8 cellular contexts compared by ENCODE assay signal in genomic region chr14:73269729-73270651, GRCh38. TPM values are rescaled to one million over a fixed set of nuclear protein-coding genes. Genes with fewer than 3 reads are reported as not detected.
DNase-seq lines count a peak whose midpoint lies in the region; ATAC-seq and TF ChIP-seq lines count a peak whose summit lies in the region.

No MANE protein-coding gene starts in this region.

- POLR2A ChIA-PET in CD8-positive, alpha-beta T cell (lab: Charles Lee) = no interaction called here

- DNase-seq in CD8-positive, alpha-beta T cell = no peak
- DNase-seq in M059J (ENCODE audit: low read depth) = peak; percentile 43
- peak; percentile 38 for DNase-seq in endothelial cell (ENCODE audit: low spot score)
- no peak for DNase-seq in NCI-H1417 (lab: John Stamatoyannopoulos, UW)
- no peak for DNase-seq in NCI-H1436 (lab: John Stamatoyannopoulos, UW)
- DNase-seq in HAP-1 (ENCODE audit: low spot score in 2 of 2) = no peak

- peaks cover 8% of the 10 kb centered on the region for H3K4me1 ChIP-seq in CD8-positive, alpha-beta T cell (ENCODE audit: insufficient read depth, low read length)
- H3K4me1 ChIP-seq in muscle layer of duodenum (ENCODE audit: control insufficient read depth in 1 of 2, insufficient read depth in 2 of 2, low read length in 2 of 2) (peaks cover 0 to 6% of the 10 kb centered on the region in 2 donors), HAP-1 (no peaks in the 10 kb centered on the region)

- TF ChIP-seq CTCF in CD8-positive, alpha-beta T cell (IDR thresholded peaks at IDR 0.05) = no peak
- TF ChIP-seq CTCF in endothelial cell (IDR thresholded peaks at IDR 0.05; ENCODE audit: unreplicated experiment) = no peak

- no peak overlapping the region for H3K27ac Mint-ChIP-seq in CD8-positive, alpha-beta T cell
- H3K27ac Mint-ChIP-seq in endothelial cell (ENCODE audit: unreplicated experiment) = peak overlapping the region; percentile 70

- peaks cover 10% of the 10 kb centered on the region for H3K36me3 Mint-ChIP-seq in CD8-positive, alpha-beta T cell
- H3K36me3 Mint-ChIP-seq in endothelial cell (ENCODE audit: low read depth, unreplicated experiment) = peaks cover 44% of the 10 kb centered on the region

- peak overlapping the region; percentile 25 for H3K4me3 ChIP-seq in CD8-positive, alpha-beta T cell (ENCODE audit: low read depth, low read length)
- peak overlapping the region; percentile 23 to 63 for H3K4me3 ChIP-seq in muscle layer of duodenum (ENCODE audit: low read depth in 1 of 2, low read length in 2 of 2)
- H3K4me3 ChIP-seq in HAP-1 = no peak overlapping the region

- H3K27me3 ChIP-seq in CD8-positive, alpha-beta T cell (ENCODE audit: insufficient read depth, low read length) = no peaks in the 10 kb centered on the region
- H3K27me3 ChIP-seq in muscle layer of duodenum (ENCODE audit: low read depth, low read length) (no peaks in the 10 kb centered on the region), HAP-1 (ENCODE audit: low read depth) (no peaks in the 10 kb centered on the region)

- CTCF ChIA-PET in CD8-positive, alpha-beta T cell (lab: Charles Lee) = no interaction called here

- no peaks in the 10 kb centered on the region for H3K9me3 ChIP-seq in CD8-positive, alpha-beta T cell (ENCODE audit: low read length)
- H3K9me3 ChIP-seq in muscle layer of duodenum (ENCODE audit: control insufficient read depth in 1 of 2, low read length in 2 of 2) = no peaks in the 10 kb centered on the region
- no peaks in the 10 kb centered on the region for H3K9me3 ChIP-seq in HAP-1

- H3K4me1 Mint-ChIP-seq in CD8-positive, alpha-beta T cell (ENCODE audit: low read depth) = peaks cover 16% of the 10 kb centered on the region
- H3K4me1 Mint-ChIP-seq in endothelial cell (ENCODE audit: unreplicated experiment) = peaks cover 25% of the 10 kb centered on the region

- H3K27me3 Mint-ChIP-seq in CD8-positive, alpha-beta T cell (ENCODE audit: low read depth) = peaks cover 17% of the 10 kb centered on the region
- H3K27me3 Mint-ChIP-seq in endothelial cell (ENCODE audit: unreplicated experiment) = peaks cover 30% of the 10 kb centered on the region

- no peak overlapping the region for H3K27ac ChIP-seq in CD8-positive, alpha-beta T cell (ENCODE audit: low read depth, low read length)
- H3K27ac ChIP-seq in muscle layer of duodenum (ENCODE audit: low read length) = no peak overlapping the region

- intact Hi-C loops in CD8-positive, alpha-beta T cell (cut with DNase I, micrococcal nuclease) = no loop called here

- peak overlapping the region; percentile 56 for H3K4me3 Mint-ChIP-seq in CD8-positive, alpha-beta T cell
- peak overlapping the region; percentile 59 for H3K4me3 Mint-ChIP-seq in endothelial cell (ENCODE audit: unreplicated experiment)

- ATAC-seq in CD8-positive, alpha-beta T cell = no peak
- peak; percentile 70 for ATAC-seq in GM19351 (IDR thresholded peaks at IDR 0.05; ENCODE audit: unreplicated experiment)

- in situ Hi-C loops in HAP-1 (cut with MboI; ENCODE audit: low sequenced_read_pairs) = no loop called here

- no peaks in the 10 kb centered on the region for H3K36me3 ChIP-seq in CD8-positive, alpha-beta T cell (ENCODE audit: insufficient read depth, low read length)
- peaks cover 14% of the 10 kb centered on the region in 2 donors for H3K36me3 ChIP-seq in muscle layer of duodenum (ENCODE audit: control insufficient read depth in 1 of 2, insufficient read depth in 2 of 2, low read length in 2 of 2)
- H3K36me3 ChIP-seq in HAP-1 (replicated peaks) = peaks cover 30% of the 10 kb centered on the region

- H3K9me3 Mint-ChIP-seq in CD8-positive, alpha-beta T cell = no peaks in the 10 kb centered on the region
- no peaks in the 10 kb centered on the region for H3K9me3 Mint-ChIP-seq in endothelial cell (ENCODE audit: unreplicated experiment)

RNA-seq across cellular contexts. Expression of gene PAPLN, which starts 32.7 kb away (rescaled TPM):
- not detected for total RNA-seq in CD8-positive, alpha-beta T cell
- total RNA-seq in M059J (2014; rRNA removed; shearing (Covaris generic)) = 0.44 and 2.0 TPM in 2 replicates
- 1.1 TPM for total RNA-seq in endothelial cell (ENCODE audit: unreplicated experiment)

Comparison
In these comparisons a context has a peak if more than half of its experiments do, and no peak if none do; other contexts are left out.
1. DNase-seq: peak in M059J (single experiment) and endothelial cell (single experiment); none in CD8-positive, alpha-beta T cell (0 of 7), NCI-H1417 (0 of 3), NCI-H1436 (single experiment) and HAP-1 (0 of 2).